ENCODE assay signal across 18 cellular contexts in the genomic region with DNA sequence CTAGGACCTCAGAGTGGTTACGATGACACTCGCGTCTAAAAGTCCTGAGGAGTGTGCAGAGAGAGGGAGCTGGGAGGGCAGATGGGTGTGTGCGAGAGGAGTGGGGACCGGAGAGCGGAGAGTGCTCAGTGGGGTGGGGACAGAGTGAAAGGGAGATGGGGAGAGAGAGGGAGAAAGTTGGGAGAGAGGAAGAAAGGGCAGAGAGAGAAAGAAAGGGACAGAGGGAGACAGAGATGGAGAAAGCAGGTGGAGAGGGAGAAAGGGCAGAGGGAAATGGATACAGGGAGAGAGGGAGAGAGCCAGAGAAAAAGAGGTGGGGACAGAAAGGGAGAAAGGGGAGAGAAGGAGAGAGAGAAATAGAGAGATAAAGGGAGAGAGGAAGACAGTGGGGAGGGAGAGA.
DNase-seq lines count a peak whose midpoint lies in the region; ATAC-seq and TF ChIP-seq lines count a peak whose summit lies in the region.
"Had no signal": no experiment of that assay in that cellular context is flagged by ENCODE, and none has a peak within 500 bp of the region (broad histone marks: within the 10 kb centered on the region; RNA-seq: fewer than 3 reads in every experiment).

No MANE protein-coding gene starts in this region.

- H3T11ph ChIP-seq in H9 (ENCODE audit: low read length) = no peak overlapping the region

- TF ChIP-seq EP300 in sigmoid colon (IDR thresholded peaks at IDR 0.05) = no peak

- intact Hi-C loops in sigmoid colon (cut with DNase I) = no loop called here

- H3K4me3 Mint-ChIP-seq in H9 (peak overlapping the region in 1 of 2 experiments; percentile 36; a peak in 1 of 5 replicates), neural progenitor cell (peak overlapping the region; percentile 55)
- H3K4me3 Mint-ChIP-seq: CD4-positive, CD25-positive, alpha-beta regulatory T cell; CD8-positive, alpha-beta memory T cell; GM23338 had no signal

- no peak overlapping the region for H4K8ac ChIP-seq in H9 (replicated peaks; ENCODE audit: insufficient read length, low read depth, low read length)

- H3K9ac ChIP-seq in H9 (ENCODE audit: extremely low read depth, insufficient read length, low read length) = no peak overlapping the region
- H3K9ac ChIP-seq in neural progenitor cell = no peak overlapping the region

- no peaks in the 10 kb centered on the region for H3K9me3 ChIP-seq in H9 (ENCODE audit: control insufficient read depth, low read depth, low read length)
- no peaks in the 10 kb centered on the region for H3K9me3 ChIP-seq in HEK293 (ENCODE audit: control insufficient read depth, insufficient read depth, low read depth, low read length)
- no peaks in the 10 kb centered on the region for H3K9me3 ChIP-seq in neural progenitor cell (ENCODE audit: low read depth)
- no peaks in the 10 kb centered on the region for H3K9me3 ChIP-seq in sigmoid colon
- H3K9me3 ChIP-seq: BE2C had no signal

- H3K14ac ChIP-seq in H9 (ENCODE audit: insufficient read depth, low read length) = no peak overlapping the region

- no peak for TF ChIP-seq POLR2A in sigmoid colon (IDR thresholded peaks at IDR 0.05)

- H3K36me3 Mint-ChIP-seq in H9 (ENCODE audit: insufficient read depth in 1 of 3, low read depth in 3 of 3) = peaks cover 0 to 2% (median 0%) of the 10 kb centered on the region in 3 experiments; a peak in 2 of 7 replicates
- peaks cover 2% of the 10 kb centered on the region for H3K36me3 Mint-ChIP-seq in neural progenitor cell
- H3K36me3 Mint-ChIP-seq: CD4-positive, CD25-positive, alpha-beta regulatory T cell; CD8-positive, alpha-beta memory T cell had no signal

- no peak overlapping the region for H2AFZ ChIP-seq in H9 (ENCODE audit: low read length)
- no peak overlapping the region for H2AFZ ChIP-seq in neural progenitor cell (replicated peaks)
- H2AFZ ChIP-seq: GM23338 had no signal

- ATAC-seq in HG02588 (IDR thresholded peaks at IDR 0.05; ENCODE audit: unreplicated experiment) = no peak
- ATAC-seq: GM23338, K562 had no signal

- H4K5ac ChIP-seq in H9 (ENCODE audit: insufficient read length, low read depth, low read length) = no peak overlapping the region

- H3K23ac ChIP-seq in H9 (ENCODE audit: insufficient read length, low read depth, low read length) = no peak overlapping the region

- no peak overlapping the region for H3K56ac ChIP-seq in H9 (ENCODE audit: insufficient read length, low read depth, low read length)

- H3K79me1 ChIP-seq in H9 (ENCODE audit: insufficient read depth, low read depth, low read length, poor library complexity, severe bottlenecking) = no peaks in the 10 kb centered on the region

- H3K27me3 ChIP-seq in H9 (ENCODE audit: insufficient read depth, low read length) = no peaks in the 10 kb centered on the region
- no peaks in the 10 kb centered on the region for H3K27me3 ChIP-seq in neural progenitor cell
- peaks cover 0 to 22% (median 0%) of the 10 kb centered on the region in 3 donors for H3K27me3 ChIP-seq in sigmoid colon
- H3K27me3 ChIP-seq: BE2C had no signal

- H3K23me2 ChIP-seq in H9 (ENCODE audit: insufficient read length, low read depth, low read length, poor library complexity, severe bottlenecking) = no peaks in the 10 kb centered on the region

- no peak overlapping the region for H2AK5ac ChIP-seq in H9 (ENCODE audit: insufficient read length, low read length)

- H3K27ac Mint-ChIP-seq in H9 = peak overlapping the region in 2 of 3 experiments; percentile 9 to 91; a peak in 2 of 7 replicates
- H3K27ac Mint-ChIP-seq in neural progenitor cell = peak overlapping the region; percentile 26
- H3K27ac Mint-ChIP-seq: CD8-positive, alpha-beta memory T cell; GM23338 had no signal

- H2BK120ac ChIP-seq in H9 (ENCODE audit: low read depth, low read length, poor library complexity, severe bottlenecking) = no peak overlapping the region

- H2BK15ac ChIP-seq in H9 (ENCODE audit: low read depth, low read length) = no peak overlapping the region

- peaks cover 0 to 2% of the 10 kb centered on the region in 2 experiments; a peak in 1 of 4 replicates for H3K4me1 Mint-ChIP-seq in H9
- H3K4me1 Mint-ChIP-seq in neural progenitor cell = no peaks in the 10 kb centered on the region
- H3K4me1 Mint-ChIP-seq: CD8-positive, alpha-beta memory T cell; GM23338 had no signal

- no peak overlapping the region for H3K4ac ChIP-seq in H9 (ENCODE audit: low read depth, low read length)

- no peak overlapping the region for H3K18ac ChIP-seq in H9 (ENCODE audit: insufficient read length, low read depth, low read length)

- H2BK20ac ChIP-seq in H9 (ENCODE audit: low read depth, low read length, poor library complexity, severe bottlenecking) = no peak overlapping the region

- H3K4me3 ChIP-seq in HEK293 (ENCODE audit: low read depth, low read length) = no peak overlapping the region
- no peak overlapping the region for H3K4me3 ChIP-seq in neural progenitor cell
- H3K4me3 ChIP-seq in sigmoid colon = no peak overlapping the region
- H3K4me3 ChIP-seq: GM23338, K562 had no signal

- H2BK5ac ChIP-seq in H9 (ENCODE audit: insufficient read length, low read length) = no peak overlapping the region

- H3K27ac ChIP-seq in H9 (ENCODE audit: insufficient read length, low read depth, low read length) = no peak overlapping the region
- no peak overlapping the region for H3K27ac ChIP-seq in HEK293 (ENCODE audit: extremely low read depth, low read depth, low read length)
- H3K27ac ChIP-seq in neural progenitor cell = no peak overlapping the region
- no peak overlapping the region for H3K27ac ChIP-seq in sigmoid colon
- H3K27ac ChIP-seq: HL-60 had no signal

- H3K4me1 ChIP-seq in H9 (ENCODE audit: insufficient read depth, low read length) = no peaks in the 10 kb centered on the region
- no peaks in the 10 kb centered on the region for H3K4me1 ChIP-seq in HEK293 (ENCODE audit: control insufficient read depth, insufficient read depth, low read length)
- peaks cover 5% of the 10 kb centered on the region for H3K4me1 ChIP-seq in neural progenitor cell
- H3K4me1 ChIP-seq in sigmoid colon = no peaks in the 10 kb centered on the region
- H3K4me1 ChIP-seq: BE2C had no signal

- WGBS in H9 (ENCODE audit: extremely low coverage, insufficient read length, low lambda C conversion rate) = no CpG with 5 or more reads among the region's 6 CpGs
- 61 to 71% methylated on average over 6 of the region's 6 CpGs for WGBS in sigmoid colon, 2 donors

- H3K79me2 ChIP-seq in H9 (ENCODE audit: insufficient read depth, low read length) (no peaks in the 10 kb centered on the region), neural progenitor cell (ENCODE audit: low read depth) (no peaks in the 10 kb centered on the region)

- TF ChIP-seq CTCF in H9 (conservative IDR thresholded peaks at IDR 0.05) = no peak
- TF ChIP-seq CTCF in HEK293 (tag by site-specific recombination; IDR thresholded peaks at IDR 0.05) = no peak
- TF ChIP-seq CTCF in neural progenitor cell (IDR thresholded peaks at IDR 0.05) = no peak
- TF ChIP-seq CTCF in sigmoid colon (IDR thresholded peaks at IDR 0.05) = no peak

- CTCF ChIA-PET in HEK293 (lab: Yijun Ruan, JAX) = interaction anchor here (0.7 kb wide), 1 partner anchor 849 kb away, joined by 3 read pairs; no protein-coding TSS in a partner anchor

- DNase-seq in H9 (no peak), neural progenitor cell (ENCODE audit: low spot score) (no peak), sigmoid colon (peak; percentile 42), HPDE6-E6E7 (ENCODE audit: extremely low spot score) (no peak), SK-N-DZ (ENCODE audit: low spot score) (no peak)
- DNase-seq: ACHN; BE2C; C1 segment of cervical spinal cord; CD4-positive, CD25-positive, alpha-beta regulatory T cell; DMS153; GDM1; IMR-90 had no signal

- POLR2A ChIA-PET in HEK293 (lab: Yijun Ruan, JAX) = no interaction called here

- H3K4me2 ChIP-seq in H9 (ENCODE audit: insufficient read depth, insufficient read length, low read length) (no peak overlapping the region), neural progenitor cell (no peak overlapping the region)
- H3K4me2 ChIP-seq: GM23338 had no signal

- no peak overlapping the region for H2BK12ac ChIP-seq in H9 (ENCODE audit: insufficient read length, low read depth, low read length)

- no peaks in the 10 kb centered on the region for H3F3A ChIP-seq in neural progenitor cell (ENCODE audit: low read depth)

- H4K20me1 ChIP-seq in H9 (ENCODE audit: control insufficient read depth, insufficient read depth, insufficient read length) = no peaks in the 10 kb centered on the region
- no peaks in the 10 kb centered on the region for H4K20me1 ChIP-seq in neural progenitor cell (ENCODE audit: low read depth)

- H3K9me3 Mint-ChIP-seq in H9 = peaks cover 2% of the 10 kb centered on the region in 2 experiments; a peak in 4 of 5 replicates
- H3K9me3 Mint-ChIP-seq in neural progenitor cell = no peaks in the 10 kb centered on the region

- H4K91ac ChIP-seq in H9 (ENCODE audit: insufficient read length, low read depth, low read length) = no peak overlapping the region

- H3K36me3 ChIP-seq in HEK293 (ENCODE audit: control insufficient read depth in 2 of 2, insufficient read depth in 1 of 2, low read length in 2 of 2) (no peaks in the 10 kb centered on the region), neural progenitor cell (no peaks in the 10 kb centered on the region), sigmoid colon (no peaks in the 10 kb centered on the region)
- H3K36me3 ChIP-seq: BE2C had no signal

- H3K27me3 Mint-ChIP-seq in H9 (ENCODE audit: low read depth) = peaks cover 13% of the 10 kb centered on the region
- H3K27me3 Mint-ChIP-seq in neural progenitor cell (ENCODE audit: insufficient read depth, low read depth) = peaks cover under 1% of the 10 kb centered on the region

TF ChIP-seq in HEK293, 187 proteins besides CTCF, POLR2A, EP300 and RAD21:
- TF ChIP-seq PRDM1 (tag by site-specific recombination; IDR thresholded peaks at IDR 0.05) (peak; percentile 96), ZNF140 (tag by site-specific recombination; IDR thresholded peaks at IDR 0.05) (no peak)
